Comparison of ENCODE assay signal across 1 cellular context in the genomic region with DNA sequence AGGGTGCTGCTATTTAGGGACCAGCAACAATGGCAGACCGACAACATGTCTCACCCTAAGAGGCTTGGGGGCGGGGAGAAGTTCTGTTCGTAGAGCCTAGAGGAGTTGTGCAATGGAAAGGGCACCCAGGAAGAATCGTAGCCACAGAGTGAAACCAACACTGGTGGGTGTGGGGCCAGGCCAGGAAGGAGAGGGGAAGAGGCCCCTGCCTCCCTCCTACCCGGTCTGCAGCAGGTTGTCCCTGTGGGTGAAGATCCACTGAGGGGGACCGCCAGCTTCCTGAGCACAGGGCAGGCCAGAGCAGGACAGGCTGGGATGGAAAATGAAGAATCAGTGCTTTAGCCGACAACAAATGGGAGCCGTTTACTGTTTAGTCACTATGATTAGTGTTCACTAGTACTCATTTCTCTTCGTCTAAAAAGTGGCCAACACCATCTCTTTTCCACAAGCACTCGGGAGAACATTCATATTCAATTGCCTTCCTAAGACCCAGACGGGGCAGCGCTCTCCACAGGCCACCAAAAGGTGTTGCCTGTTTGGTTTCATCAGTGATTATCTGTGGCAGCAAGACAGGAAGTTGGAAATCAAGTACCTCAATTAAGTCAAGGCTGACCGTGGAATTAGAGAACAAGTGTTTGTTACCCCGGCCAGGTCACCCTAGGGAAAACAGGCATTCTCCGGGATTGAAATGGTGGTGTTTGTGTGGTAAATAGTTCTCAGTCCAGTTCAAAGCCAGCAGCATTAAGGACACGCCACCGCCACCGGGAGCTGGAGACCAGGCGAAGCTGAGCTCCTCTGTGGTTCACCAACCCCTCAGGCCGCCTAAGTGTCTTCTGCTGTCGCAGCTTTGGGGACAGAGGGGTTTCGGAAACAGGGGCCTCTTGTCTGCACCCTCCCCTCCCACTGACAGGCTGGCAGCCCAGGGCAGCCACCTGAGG.
TF ChIP-seq lines count a peak whose summit lies in the region.

No MANE protein-coding gene starts in this region.

TF ChIP-seq in GM23338, 12 proteins besides CTCF, POLR2A, EP300 and RAD21 (continued from another document):
- TF ChIP-seq, protein P1, sequence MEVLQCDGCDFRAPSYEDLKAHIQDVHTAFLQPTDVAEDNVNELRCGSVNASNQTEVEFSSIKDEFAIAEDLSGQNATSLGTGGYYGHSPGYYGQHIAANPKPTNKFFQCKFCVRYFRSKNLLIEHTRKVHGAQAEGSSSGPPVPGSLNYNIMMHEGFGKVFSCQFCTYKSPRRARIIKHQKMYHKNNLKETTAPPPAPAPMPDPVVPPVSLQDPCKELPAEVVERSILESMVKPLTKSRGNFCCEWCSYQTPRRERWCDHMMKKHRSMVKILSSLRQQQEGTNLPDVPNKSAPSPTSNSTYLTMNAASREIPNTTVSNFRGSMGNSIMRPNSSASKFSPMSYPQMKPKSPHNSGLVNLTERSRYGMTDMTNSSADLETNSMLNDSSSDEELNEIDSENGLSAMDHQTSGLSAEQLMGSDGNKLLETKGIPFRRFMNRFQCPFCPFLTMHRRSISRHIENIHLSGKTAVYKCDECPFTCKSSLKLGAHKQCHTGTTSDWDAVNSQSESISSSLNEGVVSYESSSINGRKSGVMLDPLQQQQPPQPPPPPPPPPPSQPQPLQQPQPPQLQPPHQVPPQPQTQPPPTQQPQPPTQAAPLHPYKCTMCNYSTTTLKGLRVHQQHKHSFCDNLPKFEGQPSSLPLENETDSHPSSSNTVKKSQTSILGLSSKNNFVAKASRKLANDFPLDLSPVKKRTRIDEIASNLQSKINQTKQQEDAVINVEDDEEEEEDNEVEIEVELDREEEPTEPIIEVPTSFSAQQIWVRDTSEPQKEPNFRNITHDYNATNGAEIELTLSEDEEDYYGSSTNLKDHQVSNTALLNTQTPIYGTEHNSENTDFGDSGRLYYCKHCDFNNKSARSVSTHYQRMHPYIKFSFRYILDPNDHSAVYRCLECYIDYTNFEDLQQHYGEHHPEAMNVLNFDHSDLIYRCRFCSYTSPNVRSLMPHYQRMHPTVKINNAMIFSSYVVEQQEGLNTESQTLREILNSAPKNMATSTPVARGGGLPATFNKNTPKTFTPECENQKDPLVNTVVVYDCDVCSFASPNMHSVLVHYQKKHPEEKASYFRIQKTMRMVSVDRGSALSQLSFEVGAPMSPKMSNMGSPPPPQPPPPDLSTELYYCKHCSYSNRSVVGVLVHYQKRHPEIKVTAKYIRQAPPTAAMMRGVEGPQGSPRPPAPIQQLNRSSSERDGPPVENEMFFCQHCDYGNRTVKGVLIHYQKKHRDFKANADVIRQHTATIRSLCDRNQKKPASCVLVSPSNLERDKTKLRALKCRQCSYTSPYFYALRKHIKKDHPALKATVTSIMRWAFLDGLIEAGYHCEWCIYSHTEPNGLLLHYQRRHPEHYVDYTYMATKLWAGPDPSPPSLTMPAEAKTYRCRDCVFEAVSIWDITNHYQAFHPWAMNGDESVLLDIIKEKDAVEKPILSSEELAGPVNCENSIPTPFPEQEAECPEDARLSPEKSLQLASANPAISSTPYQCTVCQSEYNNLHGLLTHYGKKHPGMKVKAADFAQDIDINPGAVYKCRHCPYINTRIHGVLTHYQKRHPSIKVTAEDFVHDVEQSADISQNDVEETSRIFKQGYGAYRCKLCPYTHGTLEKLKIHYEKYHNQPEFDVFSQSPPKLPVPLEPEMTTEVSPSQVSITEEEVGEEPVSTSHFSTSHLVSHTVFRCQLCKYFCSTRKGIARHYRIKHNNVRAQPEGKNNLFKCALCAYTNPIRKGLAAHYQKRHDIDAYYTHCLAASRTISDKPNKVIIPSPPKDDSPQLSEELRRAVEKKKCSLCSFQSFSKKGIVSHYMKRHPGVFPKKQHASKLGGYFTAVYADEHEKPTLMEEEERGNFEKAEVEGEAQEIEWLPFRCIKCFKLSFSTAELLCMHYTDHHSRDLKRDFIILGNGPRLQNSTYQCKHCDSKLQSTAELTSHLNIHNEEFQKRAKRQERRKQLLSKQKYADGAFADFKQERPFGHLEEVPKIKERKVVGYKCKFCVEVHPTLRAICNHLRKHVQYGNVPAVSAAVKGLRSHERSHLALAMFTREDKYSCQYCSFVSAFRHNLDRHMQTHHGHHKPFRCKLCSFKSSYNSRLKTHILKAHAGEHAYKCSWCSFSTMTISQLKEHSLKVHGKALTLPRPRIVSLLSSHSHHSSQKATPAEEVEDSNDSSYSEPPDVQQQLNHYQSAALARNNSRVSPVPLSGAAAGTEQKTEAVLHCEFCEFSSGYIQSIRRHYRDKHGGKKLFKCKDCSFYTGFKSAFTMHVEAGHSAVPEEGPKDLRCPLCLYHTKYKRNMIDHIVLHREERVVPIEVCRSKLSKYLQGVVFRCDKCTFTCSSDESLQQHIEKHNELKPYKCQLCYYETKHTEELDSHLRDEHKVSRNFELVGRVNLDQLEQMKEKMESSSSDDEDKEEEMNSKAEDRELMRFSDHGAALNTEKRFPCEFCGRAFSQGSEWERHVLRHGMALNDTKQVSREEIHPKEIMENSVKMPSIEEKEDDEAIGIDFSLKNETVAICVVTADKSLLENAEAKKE (CRISPR knock-in tag; IDR thresholded peaks at IDR 0.05) = 0 out of 2 replicates have a peak, but pooled peaks have one; percentile 33
- TF ChIP-seq STAT1 (IDR thresholded peaks at IDR 0.05; ENCODE audit: unreplicated experiment) = no peak
- TF ChIP-seq, protein P2, sequence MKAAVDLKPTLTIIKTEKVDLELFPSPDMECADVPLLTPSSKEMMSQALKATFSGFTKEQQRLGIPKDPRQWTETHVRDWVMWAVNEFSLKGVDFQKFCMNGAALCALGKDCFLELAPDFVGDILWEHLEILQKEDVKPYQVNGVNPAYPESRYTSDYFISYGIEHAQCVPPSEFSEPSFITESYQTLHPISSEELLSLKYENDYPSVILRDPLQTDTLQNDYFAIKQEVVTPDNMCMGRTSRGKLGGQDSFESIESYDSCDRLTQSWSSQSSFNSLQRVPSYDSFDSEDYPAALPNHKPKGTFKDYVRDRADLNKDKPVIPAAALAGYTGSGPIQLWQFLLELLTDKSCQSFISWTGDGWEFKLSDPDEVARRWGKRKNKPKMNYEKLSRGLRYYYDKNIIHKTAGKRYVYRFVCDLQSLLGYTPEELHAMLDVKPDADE (IDR thresholded peaks at IDR 0.05) = no peak
- TF ChIP-seq ZNF114 (CRISPR knock-in tag; IDR thresholded peaks at IDR 0.05) = no peak
